In the genomic region with DNA sequence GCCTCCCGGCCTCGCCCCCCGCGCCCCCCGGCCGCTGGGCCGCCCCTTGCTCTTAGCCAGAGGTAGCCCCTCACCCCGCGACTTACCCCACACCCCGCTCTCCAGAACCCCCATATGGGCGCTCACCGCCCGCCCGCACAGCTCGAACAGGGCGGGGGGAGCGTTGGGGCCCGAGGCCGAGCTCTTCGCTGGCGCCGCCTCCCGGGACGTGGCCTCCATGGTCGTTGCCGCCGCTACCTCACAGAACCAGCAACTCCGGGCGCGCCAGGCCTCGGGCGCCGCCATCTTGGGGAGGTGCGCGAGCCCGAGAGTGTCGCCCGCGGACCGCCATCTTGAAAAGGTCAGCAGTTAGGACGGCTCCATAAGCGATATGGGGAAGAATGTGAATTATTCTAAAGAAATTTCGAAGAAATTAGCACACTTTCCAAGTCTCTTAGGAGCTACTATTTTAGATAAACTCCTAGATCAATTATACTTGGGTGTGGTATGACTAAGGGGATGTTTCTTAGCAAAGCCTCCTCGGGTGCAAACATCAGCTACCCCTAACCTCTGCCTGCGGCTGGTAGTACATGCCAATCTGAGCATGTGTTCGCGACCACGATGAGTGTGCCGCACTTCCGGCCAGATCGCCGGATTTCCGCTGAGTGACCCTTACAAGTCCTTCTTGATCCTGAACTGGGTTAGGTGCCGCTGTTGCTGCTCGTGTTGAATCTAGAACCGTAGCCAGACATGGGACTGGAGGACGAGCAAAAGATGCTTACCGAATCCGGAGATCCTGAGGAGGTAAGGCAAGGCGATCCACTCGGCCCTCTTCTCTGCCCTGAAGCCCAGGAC, we compare ENCODE assay signal across 8 cellular contexts. TPM values are rescaled to one million over a fixed set of nuclear protein-coding genes. Genes with fewer than 3 reads are reported as not detected.
DNase-seq lines count a peak whose midpoint lies in the region; ATAC-seq and TF ChIP-seq lines count a peak whose summit lies in the region.

A gene with protein sequence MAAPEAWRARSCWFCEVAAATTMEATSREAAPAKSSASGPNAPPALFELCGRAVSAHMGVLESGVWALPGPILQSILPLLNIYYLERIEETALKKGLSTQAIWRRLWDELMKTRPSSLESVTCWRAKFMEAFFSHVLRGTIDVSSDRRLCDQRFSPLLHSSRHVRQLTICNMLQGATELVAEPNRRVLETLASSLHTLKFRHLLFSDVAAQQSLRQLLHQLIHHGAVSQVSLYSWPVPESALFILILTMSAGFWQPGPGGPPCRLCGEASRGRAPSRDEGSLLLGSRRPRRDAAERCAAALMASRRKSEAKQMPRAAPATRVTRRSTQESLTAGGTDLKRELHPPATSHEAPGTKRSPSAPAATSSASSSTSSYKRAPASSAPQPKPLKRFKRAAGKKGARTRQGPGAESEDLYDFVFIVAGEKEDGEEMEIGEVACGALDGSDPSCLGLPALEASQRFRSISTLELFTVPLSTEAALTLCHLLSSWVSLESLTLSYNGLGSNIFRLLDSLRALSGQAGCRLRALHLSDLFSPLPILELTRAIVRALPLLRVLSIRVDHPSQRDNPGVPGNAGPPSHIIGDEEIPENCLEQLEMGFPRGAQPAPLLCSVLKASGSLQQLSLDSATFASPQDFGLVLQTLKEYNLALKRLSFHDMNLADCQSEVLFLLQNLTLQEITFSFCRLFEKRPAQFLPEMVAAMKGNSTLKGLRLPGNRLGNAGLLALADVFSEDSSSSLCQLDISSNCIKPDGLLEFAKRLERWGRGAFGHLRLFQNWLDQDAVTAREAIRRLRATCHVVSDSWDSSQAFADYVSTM (minus strand): TSS at position 579 of the 834 bp plus-strand sequence. CDS start 294 bp downstream, at position 285.
A gene (plus strand): TSS at position 661 of the 834 bp plus-strand sequence. CDS start 69 bp downstream, at position 730.

- peak; percentile 93 for DNase-seq in GM13976 (ENCODE audit: low spot score)
- DNase-seq in NCI-H146 treated with DMSO at 0.1 percent for 48 hours (lab: John Stamatoyannopoulos, UW; ENCODE audit: unreplicated experiment): peak; percentile 79
- peak; percentile 98 for DNase-seq in amniotic epithelial cell (ENCODE audit: low read depth)
- peak; percentile 93 to 96 for DNase-seq in heart right ventricle
- DNase-seq in posterior cingulate gyrus: peak; percentile 92 to 99 (median 96)
- DNase-seq in upper lobe of left lung: peak; percentile 97 to 98

- peaks cover 0 to 16% (median 4%) of the 10 kb centered on the region in 9 donors for H3K36me3 ChIP-seq in heart right ventricle
- no peaks in the 10 kb centered on the region for H3K36me3 ChIP-seq in upper lobe of left lung

- H3K27ac ChIP-seq in heart right ventricle: peak within 1 kb of the TSS; percentile 95 to 99 (median 98)
- peak within 1 kb of the TSS; percentile 95 to 99 (median 98) for H3K27ac ChIP-seq in upper lobe of left lung

- in situ Hi-C loops in GM13976 (cut with MboI; ENCODE audit: low sequenced_read_pairs, unreplicated experiment): loop anchor here (5.0 kb wide), 1 partner anchor 44 kb away; no protein-coding TSS in a partner anchor

- H3K9me3 ChIP-seq in heart right ventricle (no peaks in the 10 kb centered on the region), upper lobe of left lung (no peaks in the 10 kb centered on the region)

- H3K27me3 ChIP-seq in heart right ventricle (no peaks in the 10 kb centered on the region), upper lobe of left lung (no peaks in the 10 kb centered on the region)

- ATAC-seq in HG02870 (IDR thresholded peaks at IDR 0.05; ENCODE audit: unreplicated experiment): peak; percentile 69
- peak; percentile 91 to 96 (median 92) for ATAC-seq in heart right ventricle
- peak; percentile 96 to 98 for ATAC-seq in upper lobe of left lung (ENCODE audit: low FRiP score in 2 of 2)

- H3K4me1 ChIP-seq in heart right ventricle (peaks cover 13 to 76% (median 69%) of the 10 kb centered on the region in 9 donors), upper lobe of left lung (peaks cover 32 to 50% (median 37%) of the 10 kb centered on the region in 4 donors)

- peak in 3 of 4 donors; percentile 74 to 93 (median 89) for TF ChIP-seq POLR2A in upper lobe of left lung (IDR thresholded peaks at IDR 0.05)

- TF ChIP-seq CTCF in GM13976 (IDR thresholded peaks at IDR 0.05; ENCODE audit: borderline replicate concordance, control extremely low read depth, extremely low read depth, insufficient read depth, missing control alignments): no peak
- peak in 1 of 9 donors; percentile 27 for TF ChIP-seq CTCF in heart right ventricle (IDR thresholded peaks at IDR 0.05)
- no peak for TF ChIP-seq CTCF in upper lobe of left lung (IDR thresholded peaks at IDR 0.05)

- H3K4me3 ChIP-seq in heart right ventricle (peak within 1 kb of the TSS; percentile 76 to 98 (median 90)), upper lobe of left lung (peak within 1 kb of the TSS; percentile 60 to 89 (median 74))

- intact Hi-C loops in T-helper 1 cell treated with Interleukin-12 subunit alpha and Interleukin-12 subunit beta and Interleukin-4 antibody, amounts not matched to agents 30 ng/mL and 1 ng/mL, for 36 hours (cut with micrococcal nuclease): loop anchor here (1.0 to 5.0 kb wide), 11 partner anchors 37 to 1631 kb away; a partner anchor contains a TSS
- intact Hi-C loops in heart right ventricle (cut with DNase I): loop anchor here in 7 of 10 donors (2.0 to 5.0 kb wide), 4 partner anchors 38 to 56 kb away; a partner anchor contains a TSS
- intact Hi-C loops in posterior cingulate gyrus (cut with DNase I): loop anchor here (2.0 kb wide), 2 partner anchors 38 to 56 kb away; a partner anchor contains a TSS

- 1% methylated on average over 61 of the region's 61 CpGs for WGBS in heart right ventricle, 2 donors
- 0% methylated on average over 11 to 34 of the region's 61 CpGs for WGBS in upper lobe of left lung, 2 donors

- peak in 1 of 4 donors; percentile 83 for TF ChIP-seq EP300 in upper lobe of left lung (IDR thresholded peaks at IDR 0.05)

RNA-seq across cellular contexts. Expression of the first gene that starts in this region (rescaled TPM):
- total RNA-seq in T-helper 1 cell treated with Interleukin-12 subunit alpha and Interleukin-12 subunit beta and Interleukin-4 antibody, amounts not matched to agents 30 ng/mL and 1 ng/mL, for 36 hours: 53.7 and 56.7 TPM in 2 replicates
- total RNA-seq in heart right ventricle: 10 to 100 TPM; 36.7 to 52.5 (median 43.6) TPM
- polyA plus RNA-seq in heart right ventricle: 10 to 100 TPM; 15.4 to 23.1 TPM
- 10 to 100 TPM; 49.7 to 97.4 (median 52.8) TPM for total RNA-seq in upper lobe of left lung

RNA-seq across cellular contexts. Expression of the second gene that starts in this region (rescaled TPM):
- total RNA-seq in T-helper 1 cell treated with Interleukin-12 subunit alpha and Interleukin-12 subunit beta and Interleukin-4 antibody, amounts not matched to agents 30 ng/mL and 1 ng/mL, for 36 hours: 238 and 261 TPM in 2 replicates
- 1,000 to 10,000 TPM in 5 of 10 donors, 100 to 1,000 TPM in 5; 759 to 1,195 (median 1,005) TPM for total RNA-seq in heart right ventricle
- 1,000 to 10,000 TPM in 1 of 2 donors, 100 to 1,000 TPM in 1; 819 to 1,588 TPM for polyA plus RNA-seq in heart right ventricle
- total RNA-seq in upper lobe of left lung: 100 to 1,000 TPM in 5 of 6 donors, 10 to 100 TPM in 1; 59.7 to 193 (median 126) TPM

Comparison
In these comparisons a context has a peak if more than half of its experiments do, and no peak if none do; other contexts are left out.
1. Peak in every context shown above with its lines: DNase-seq, ATAC-seq, H3K4me3 ChIP-seq and H3K27ac ChIP-seq.